30 cellular contexts compared by ENCODE assay signal in genomic region chr11:22390283-22390655, GRCh38. TPM values are rescaled to one million over a fixed set of nuclear protein-coding genes. Genes with fewer than 3 reads are reported as not detected.
"Had no signal": no experiment of that assay in that cellular context is flagged by ENCODE, and none has a peak within 500 bp of the region (broad histone marks: within the 10 kb centered on the region; RNA-seq: fewer than 3 reads in every experiment).

No MANE protein-coding gene starts in this region.

- H3K36me3 Mint-ChIP-seq: stimulated activated effector memory CD8-positive, alpha-beta T cell treated with anti-CD3 and anti-CD28 coated beads, Interleukin-12 subunit alpha, Interleukin-12 subunit beta, amount 100 ng/mL, for 72 hours; stimulated activated memory B cell treated with anti-CD40 and anti-IgM and Interleukin-4, amounts not matched to agents 10 μg/mL and 1 μg/mL and 100 μg/mL, for 72 hours; stimulated activated naive B cell treated with anti-CD40 and anti-IgM and Interleukin-4, amounts not matched to agents 10 μg/mL and 1 μg/mL and 100 μg/mL, for 72 hours had no signal

- DNase-seq: stimulated activated CD4-positive, alpha-beta T cell treated with anti-CD3 and anti-CD28 coated beads, Interleukin-2, amount 100 ng/mL, for 24 hours; stimulated activated CD4-positive, alpha-beta T cell treated with anti-CD3 and anti-CD28 coated beads, Interleukin-2, amount 100 ng/mL, for 48 hours; stimulated activated CD4-positive, alpha-beta T cell treated with anti-CD3 and anti-CD28 coated beads, Interleukin-4, amount 100 ng/mL, for 1 hour; stimulated activated CD4-positive, alpha-beta T cell treated with anti-CD3 and anti-CD28 coated beads, Interleukin-4, amount 100 ng/mL, for 24 hours; stimulated activated CD4-positive, alpha-beta T cell treated with anti-CD3 and anti-CD28 coated beads, Interleukin-4, amount 100 ng/mL, for 4 hours; stimulated activated CD8-positive, alpha-beta memory T cell treated with anti-CD3 and anti-CD28 coated beads, Interleukin-4, amount 100 ng/mL, for 48 hours; stimulated activated naive B cell treated with anti-CD40 and anti-IgM and Interleukin-4, amounts not matched to agents 10 μg/mL and 1 μg/mL and 100 μg/mL, for 72 hours; stimulated activated naive CD4-positive, alpha-beta T cell; stimulated activated naive CD4-positive, alpha-beta T cell treated with Interleukin-2 at 50 U/mL for 16 hours; stimulated activated naive CD8-positive, alpha-beta T cell treated with anti-CD3 and anti-CD28 coated beads, Interleukin-15, amount 100 ng/mL, for 72 hours; stimulated activated naive CD8-positive, alpha-beta T cell treated with anti-CD3 and anti-CD28 coated beads, Interleukin-15, Interleukin-2, amounts not matched to agents 100 U/mL and 50 U/mL, for 24 hours; stomach; substantia nigra; testis; thyroid gland; tibial artery; transverse colon; upper lobe of left lung; upper lobe of right lung; uterus had no signal

- H3K27ac ChIP-seq: stomach, suprapubic skin, testis, thoracic aorta, thyroid gland, tibial artery, tibial nerve, transverse colon, upper lobe of left lung, upper lobe of right lung, uterus, vagina had no signal

- H3K4me3 Mint-ChIP-seq: stimulated activated effector memory CD8-positive, alpha-beta T cell treated with anti-CD3 and anti-CD28 coated beads, Interleukin-12 subunit alpha, Interleukin-12 subunit beta, amount 100 ng/mL, for 72 hours; stimulated activated memory B cell treated with anti-CD40 and anti-IgM and Interleukin-4, amounts not matched to agents 10 μg/mL and 1 μg/mL and 100 μg/mL, for 72 hours; stimulated activated naive B cell treated with anti-CD40 and anti-IgM and Interleukin-4, amounts not matched to agents 10 μg/mL and 1 μg/mL and 100 μg/mL, for 72 hours; stimulated activated naive CD8-positive, alpha-beta T cell treated with anti-CD3 and anti-CD28 coated beads, Interleukin-15, amount 100 ng/mL, for 72 hours; stimulated activated naive CD8-positive, alpha-beta T cell treated with anti-CD3 and anti-CD28 coated beads, Interleukin-15, Interleukin-2, amounts not matched to agents 100 ng/mL and 50 ng/mL, for 24 hours had no signal

- H3K9me3 Mint-ChIP-seq: stimulated activated effector memory CD8-positive, alpha-beta T cell treated with anti-CD3 and anti-CD28 coated beads, Interleukin-12 subunit alpha, Interleukin-12 subunit beta, amount 100 ng/mL, for 72 hours; stimulated activated memory B cell treated with anti-CD40 and anti-IgM and Interleukin-4, amounts not matched to agents 10 μg/mL and 1 μg/mL and 100 μg/mL, for 72 hours; stimulated activated naive B cell treated with anti-CD40 and anti-IgM and Interleukin-4, amounts not matched to agents 10 μg/mL and 1 μg/mL and 100 μg/mL, for 72 hours; stimulated activated naive CD8-positive, alpha-beta T cell treated with anti-CD3 and anti-CD28 coated beads, Interleukin-15, amount 100 ng/mL, for 72 hours; stimulated activated naive CD8-positive, alpha-beta T cell treated with anti-CD3 and anti-CD28 coated beads, Interleukin-15, Interleukin-2, amounts not matched to agents 100 ng/mL and 50 ng/mL, for 24 hours had no signal

- H3K27me3 Mint-ChIP-seq: stimulated activated memory B cell treated with anti-CD40 and anti-IgM and Interleukin-4, amounts not matched to agents 10 μg/mL and 1 μg/mL and 100 μg/mL, for 72 hours; stimulated activated naive B cell treated with anti-CD40 and anti-IgM and Interleukin-4, amounts not matched to agents 10 μg/mL and 1 μg/mL and 100 μg/mL, for 72 hours had no signal

- ATAC-seq: stimulated activated effector memory CD8-positive, alpha-beta T cell treated with anti-CD3 and anti-CD28 coated beads, Interleukin-12 subunit alpha, Interleukin-12 subunit beta, amount 100 ng/mL, for 72 hours; stimulated activated memory B cell treated with anti-CD40 and anti-IgM and Interleukin-4, amounts not matched to agents 10 μg/mL and 1 μg/mL and 100 μg/mL, for 72 hours; stimulated activated naive B cell treated with anti-CD40 and anti-IgM and Interleukin-4, amounts not matched to agents 10 μg/mL and 1 μg/mL and 100 μg/mL, for 72 hours; stimulated activated naive CD8-positive, alpha-beta T cell treated with anti-CD3 and anti-CD28 coated beads, Interleukin-15, amount 100 ng/mL, for 72 hours; stimulated activated naive CD8-positive, alpha-beta T cell treated with anti-CD3 and anti-CD28 coated beads, Interleukin-15, Interleukin-2, amounts not matched to agents 100 U/mL and 50 U/mL, for 24 hours; upper lobe of right lung had no signal

- H3K27me3 ChIP-seq: stomach, suprapubic skin, testis, thyroid gland, tibial artery, tibial nerve, transverse colon, upper lobe of left lung, upper lobe of right lung, uterus, vagina had no signal

- H3K4me1 Mint-ChIP-seq: stimulated activated effector memory CD8-positive, alpha-beta T cell treated with anti-CD3 and anti-CD28 coated beads, Interleukin-12 subunit alpha, Interleukin-12 subunit beta, amount 100 ng/mL, for 72 hours; stimulated activated memory B cell treated with anti-CD40 and anti-IgM and Interleukin-4, amounts not matched to agents 10 μg/mL and 1 μg/mL and 100 μg/mL, for 72 hours; stimulated activated naive B cell treated with anti-CD40 and anti-IgM and Interleukin-4, amounts not matched to agents 10 μg/mL and 1 μg/mL and 100 μg/mL, for 72 hours; stimulated activated naive CD8-positive, alpha-beta T cell treated with anti-CD3 and anti-CD28 coated beads, Interleukin-15, amount 100 ng/mL, for 72 hours had no signal

- H3K36me3 ChIP-seq: stomach, suprapubic skin, thoracic aorta, thyroid gland, tibial artery, tibial nerve, transverse colon, upper lobe of left lung, upper lobe of right lung, uterus, vagina had no signal

- H3K4me1 ChIP-seq: stomach, suprapubic skin, testis, thyroid gland, tibial artery, transverse colon, upper lobe of left lung, upper lobe of right lung, uterus, vagina had no signal

- H3K27ac Mint-ChIP-seq: stimulated activated effector memory CD8-positive, alpha-beta T cell treated with anti-CD3 and anti-CD28 coated beads, Interleukin-12 subunit alpha, Interleukin-12 subunit beta, amount 100 ng/mL, for 72 hours; stimulated activated memory B cell treated with anti-CD40 and anti-IgM and Interleukin-4, amounts not matched to agents 10 μg/mL and 1 μg/mL and 100 μg/mL, for 72 hours; stimulated activated naive B cell treated with anti-CD40 and anti-IgM and Interleukin-4, amounts not matched to agents 10 μg/mL and 1 μg/mL and 100 μg/mL, for 72 hours; stimulated activated naive CD8-positive, alpha-beta T cell treated with anti-CD3 and anti-CD28 coated beads, Interleukin-15, amount 100 ng/mL, for 72 hours; stimulated activated naive CD8-positive, alpha-beta T cell treated with anti-CD3 and anti-CD28 coated beads, Interleukin-15, Interleukin-2, amounts not matched to agents 100 ng/mL and 50 ng/mL, for 24 hours had no signal

- H3K9me3 ChIP-seq: stomach, suprapubic skin, testis, thoracic aorta, thyroid gland, tibial artery, tibial nerve, transverse colon, upper lobe of left lung, upper lobe of right lung, uterus, vagina had no signal

- H3K4me3 ChIP-seq: stomach, suprapubic skin, testis, thoracic aorta, thyroid gland, tibial artery, tibial nerve, transverse colon, upper lobe of left lung, upper lobe of right lung, uterus, vagina had no signal

RNA-seq across cellular contexts. Expression of gene SLC17A6, which starts 52.1 kb away (rescaled TPM):
- total RNA-seq: stomach, subcutaneous adipose tissue, suprapubic skin, testis, thoracic aorta, thyroid gland, tibial nerve, transverse colon, upper lobe of left lung, upper lobe of right lung, ureter, uterus, vagina had no signal
- polyA plus RNA-seq: stomach, urinary bladder had no signal
